8 cellular contexts compared by ENCODE assay signal in the genomic region with DNA sequence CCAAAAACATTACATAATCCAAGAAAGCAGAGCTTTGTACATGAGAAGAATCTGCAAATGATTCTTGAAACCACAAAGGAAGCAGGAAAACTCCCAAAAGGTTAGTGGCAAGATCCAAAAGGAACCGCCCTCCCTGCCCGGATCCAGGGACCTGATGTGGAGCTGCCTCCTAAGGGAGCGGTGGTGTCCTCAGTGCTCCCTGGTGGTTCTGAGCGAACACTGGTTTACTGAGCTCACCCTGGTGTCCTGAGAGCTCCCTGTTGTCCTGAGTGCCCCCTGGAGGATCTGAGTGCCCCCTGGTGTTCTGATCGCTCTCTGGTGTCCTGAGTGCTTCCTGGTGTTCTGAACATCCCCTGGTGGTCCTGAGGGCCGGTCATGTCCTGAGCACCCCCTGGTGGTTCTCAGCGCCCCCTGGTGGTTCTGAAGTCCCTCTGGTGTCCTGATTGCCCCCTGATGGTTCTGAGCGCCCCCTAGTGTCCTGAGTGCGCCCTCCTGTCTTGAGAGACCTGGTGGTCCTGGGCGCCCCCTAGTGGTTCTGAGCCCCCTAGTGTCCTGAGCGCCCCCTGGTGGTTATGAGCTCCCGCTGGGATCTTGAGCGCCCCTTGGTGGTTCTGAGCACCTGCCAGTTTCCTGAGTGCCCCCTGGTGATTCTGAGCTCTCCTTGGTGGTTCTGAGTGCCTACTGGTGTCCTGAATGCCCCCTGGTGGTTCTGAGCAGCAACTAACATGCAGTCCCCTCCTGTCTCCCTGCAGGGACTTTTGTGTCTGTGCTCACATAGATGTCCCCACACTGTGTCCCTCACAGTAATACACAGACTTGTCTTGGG.
DNase-seq lines count a peak whose midpoint lies in the region; ATAC-seq lines count a peak whose summit lies in the region.

No MANE protein-coding gene starts in this region.

- DNase-seq in A172 (ENCODE audit: low spot score) (peak; percentile 7), SK-MEL-5 (ENCODE audit: low read depth, low spot score) (peak; percentile 69), kidney tubule cell (ENCODE audit: low spot score) (peak; percentile 31)
- peak; percentile 85 for DNase-seq in activated naive CD4-positive, alpha-beta T cell treated with anti-CD3 and anti-CD28 coated beads, Interleukin-2, amount 50 U/mL, for 16 hours
- DNase-seq in stimulated activated CD8-positive, alpha-beta memory T cell treated with anti-CD3 and anti-CD28 coated beads, Interleukin-7, amount 100 ng/mL, for 24 hours (ENCODE audit: low read depth) = peak; percentile 98

- ATAC-seq in GM18508 (IDR thresholded peaks at IDR 0.05; ENCODE audit: insufficient read depth, unreplicated experiment) (peak; percentile 68), HG03097 (IDR thresholded peaks at IDR 0.05; ENCODE audit: low FRiP score, unreplicated experiment) (peak; percentile 85), HG03045 (IDR thresholded peaks at IDR 0.05; ENCODE audit: unreplicated experiment) (no peak)

- in situ Hi-C loops in SK-MEL-5 (cut with HindIII; ENCODE audit: low pct_unique_long_range_greater_than_20kb, low sequenced_read_pairs) = no loop called here

Comparison
In these comparisons a context has a peak if more than half of its experiments do, and no peak if none do; other contexts are left out.
1. DNase-seq: peak in every context shown above with its lines; median percentile 98 in stimulated activated CD8-positive, alpha-beta memory T cell treated with anti-CD3 and anti-CD28 coated beads, Interleukin-7, amount 100 ng/mL, for 24 hours; 85 in activated naive CD4-positive, alpha-beta T cell treated with anti-CD3 and anti-CD28 coated beads, Interleukin-2, amount 50 U/mL, for 16 hours; 69 in SK-MEL-5; 31 in kidney tubule cell; 7 in A172.